In genomic region chr12:68633614-68634558, GRCh38 we compare ENCODE assay signal across 10 cellular contexts. TPM values are rescaled to one million over a fixed set of nuclear protein-coding genes. Genes with fewer than 3 reads are reported as not detected.
DNase-seq lines count a peak whose midpoint lies in the region; ATAC-seq and TF ChIP-seq lines count a peak whose summit lies in the region.
"Had no signal": no experiment of that assay in that cellular context is flagged by ENCODE, and none has a peak within 500 bp of the region (broad histone marks: within the 10 kb centered on the region; RNA-seq: fewer than 3 reads in every experiment).

No MANE protein-coding gene starts in this region.

- H3K79me2 ChIP-seq in neural progenitor cell (ENCODE audit: low read depth), result peaks cover 100% of the 10 kb centered on the region

- peaks cover 84% of the 10 kb centered on the region for H3K4me1 Mint-ChIP-seq in activated CD4-positive, alpha-beta T cell treated with anti-CD3 and anti-CD28 coated beads for 36 hours
- H3K4me1 Mint-ChIP-seq in T-helper 17 cell (peaks cover 54% of the 10 kb centered on the region), neural progenitor cell (peaks cover 3% of the 10 kb centered on the region)

- H3K27ac Mint-ChIP-seq in activated CD4-positive, alpha-beta T cell treated with anti-CD3 and anti-CD28 coated beads for 36 hours, result peak overlapping the region; percentile 58
- peak overlapping the region; percentile 85 for H3K27ac Mint-ChIP-seq in T-helper 17 cell
- no peak overlapping the region for H3K27ac Mint-ChIP-seq in neural progenitor cell

- H3K9me3 ChIP-seq in T-helper 17 cell (ENCODE audit: control insufficient read depth, low read length, poor library complexity, severe bottlenecking) (no peaks in the 10 kb centered on the region), neural progenitor cell (ENCODE audit: low read depth) (no peaks in the 10 kb centered on the region)

- H3K9ac ChIP-seq in neural progenitor cell, result no peak overlapping the region

- no peak for TF ChIP-seq CTCF in neural progenitor cell (IDR thresholded peaks at IDR 0.05)

- no peaks in the 10 kb centered on the region for H3K27me3 ChIP-seq in neural progenitor cell
- H3K27me3 ChIP-seq: brain microvascular endothelial cell had no signal

- intact Hi-C loops in activated CD4-positive, alpha-beta T cell treated with anti-CD3 and anti-CD28 coated beads for 36 hours (cut with DNase I, micrococcal nuclease), result no loop called here
- intact Hi-C loops in posterior cingulate gyrus (cut with DNase I), result no loop called here

- peaks cover 39% of the 10 kb centered on the region for H3K36me3 Mint-ChIP-seq in activated CD4-positive, alpha-beta T cell treated with anti-CD3 and anti-CD28 coated beads for 36 hours (ENCODE audit: low read depth)
- H3K36me3 Mint-ChIP-seq in T-helper 17 cell (ENCODE audit: low read depth) (no peaks in the 10 kb centered on the region), neural progenitor cell (peaks cover 2% of the 10 kb centered on the region)

- H3K9me3 Mint-ChIP-seq in activated CD4-positive, alpha-beta T cell treated with anti-CD3 and anti-CD28 coated beads for 36 hours (ENCODE audit: low read depth), result no peaks in the 10 kb centered on the region
- no peaks in the 10 kb centered on the region for H3K9me3 Mint-ChIP-seq in neural progenitor cell

- POLR2A ChIA-PET in activated CD4-positive, alpha-beta T cell treated with anti-CD3 and anti-CD28 coated beads for 36 hours (lab: Charles Lee), result no interaction called here

- no peaks in the 10 kb centered on the region for H3K27me3 Mint-ChIP-seq in activated CD4-positive, alpha-beta T cell treated with anti-CD3 and anti-CD28 coated beads for 36 hours
- no peaks in the 10 kb centered on the region for H3K27me3 Mint-ChIP-seq in T-helper 17 cell
- no peaks in the 10 kb centered on the region for H3K27me3 Mint-ChIP-seq in neural progenitor cell (ENCODE audit: insufficient read depth, low read depth)

- CTCF ChIA-PET in activated CD4-positive, alpha-beta T cell treated with anti-CD3 and anti-CD28 coated beads for 36 hours (lab: Charles Lee), result interaction anchor here (0.6 kb wide), 1 partner anchor 20 kb away, joined by 3 read pairs; no protein-coding TSS in a partner anchor

- DNase-seq in activated CD4-positive, alpha-beta T cell treated with anti-CD3 and anti-CD28 coated beads for 36 hours, result no peak
- no peak for DNase-seq in activated CD4-positive, alpha-beta T cell treated with anti-CD3 and anti-CD28 coated beads for 48 hours
- no peak for DNase-seq in T-helper 17 cell
- DNase-seq in neural progenitor cell (ENCODE audit: low spot score), result peak; percentile 44
- no peak for DNase-seq in NOMO-1 treated with dmso at 0.1 percent for 144 hours (lab: John Stamatoyannopoulos, UW; ENCODE audit: unreplicated experiment)
- no peak for DNase-seq in posterior cingulate gyrus
- DNase-seq in DMS114 treated with DMSO at 0.1 percent for 48 hours (lab: John Stamatoyannopoulos, UW; ENCODE audit: unreplicated experiment), result no peak
- DNase-seq: brain microvascular endothelial cell, substantia nigra had no signal

- peaks cover 53% of the 10 kb centered on the region for H4K20me1 ChIP-seq in neural progenitor cell (ENCODE audit: low read depth)

- no peaks in the 10 kb centered on the region for H3F3A ChIP-seq in neural progenitor cell (ENCODE audit: low read depth)

- H3K4me1 ChIP-seq in neural progenitor cell, result peaks cover 10% of the 10 kb centered on the region

- H2AFZ ChIP-seq in neural progenitor cell (replicated peaks), result no peak overlapping the region

- no peak overlapping the region for H3K27ac ChIP-seq in neural progenitor cell
- H3K27ac ChIP-seq: brain microvascular endothelial cell had no signal

- no peak overlapping the region for H3K4me2 ChIP-seq in neural progenitor cell

- H3K4me3 Mint-ChIP-seq in activated CD4-positive, alpha-beta T cell treated with anti-CD3 and anti-CD28 coated beads for 36 hours, result no peak overlapping the region
- no peak overlapping the region for H3K4me3 Mint-ChIP-seq in T-helper 17 cell
- no peak overlapping the region for H3K4me3 Mint-ChIP-seq in neural progenitor cell

- ATAC-seq in activated CD4-positive, alpha-beta T cell treated with anti-CD3 and anti-CD28 coated beads for 36 hours, result no peak
- ATAC-seq in HG02870 (IDR thresholded peaks at IDR 0.05; ENCODE audit: unreplicated experiment) (peak; percentile 51), T-helper 17 cell (peak; percentile 7)

- H3K4me3 ChIP-seq in neural progenitor cell, result no peak overlapping the region

- H3K36me3 ChIP-seq in neural progenitor cell, result no peaks in the 10 kb centered on the region
- H3K36me3 ChIP-seq: brain microvascular endothelial cell had no signal

RNA-seq across cellular contexts. Expression of gene RAP1B, which starts 23.2 kb away (rescaled TPM):
- total RNA-seq in activated CD4-positive, alpha-beta T cell treated with anti-CD3 and anti-CD28 coated beads for 36 hours, result 100 to 1,000 TPM; 174 to 242 TPM
- total RNA-seq in T-helper 17 cell (100 to 1,000 TPM; 251 to 319 TPM), neural progenitor cell (ENCODE audit: low replicate concordance) (134 and 252 TPM in 2 replicates)

RNA-seq across cellular contexts. Expression of gene NUP107, which starts 52.9 kb away (rescaled TPM):
- 100 to 1,000 TPM; 136 to 142 TPM for total RNA-seq in activated CD4-positive, alpha-beta T cell treated with anti-CD3 and anti-CD28 coated beads for 36 hours
- total RNA-seq in T-helper 17 cell (10 to 100 TPM; 39.2 to 42.4 TPM), neural progenitor cell (ENCODE audit: low replicate concordance) (152 and 231 TPM in 2 replicates)
